1 cellular context compared by ENCODE assay signal in the genomic region with DNA sequence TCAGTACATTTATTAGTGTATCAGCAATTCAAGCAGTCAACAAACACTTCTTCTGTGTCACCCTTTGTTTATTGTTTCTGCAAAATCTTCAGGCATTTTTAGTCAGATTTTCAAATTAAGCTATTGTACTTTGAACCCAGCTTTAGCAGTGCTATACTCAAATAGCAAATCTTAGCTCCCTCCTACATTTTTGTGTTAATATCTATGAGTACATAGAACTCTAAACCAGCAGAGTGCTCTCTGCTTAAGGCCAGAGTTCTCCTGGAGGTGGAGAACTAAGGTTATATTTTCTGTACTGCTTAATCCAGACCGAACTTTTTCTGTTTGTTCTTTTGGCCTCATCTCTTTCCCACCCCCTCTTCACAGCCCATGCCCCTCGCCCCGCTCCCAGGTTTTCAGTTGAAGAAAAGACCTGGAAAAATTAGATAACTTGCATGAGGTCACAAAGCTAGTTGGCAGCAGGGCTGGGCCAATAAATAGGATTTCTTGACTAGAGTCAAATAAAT.
TF ChIP-seq lines count a peak whose summit lies in the region.

No MANE protein-coding gene starts in this region.

TF ChIP-seq in HepG2, 621 proteins besides CTCF, POLR2A, EP300 and RAD21 (continued from another document and continues in another):
- no peak for TF ChIP-seq ZXDC (CRISPR knock-in tag; IDR thresholded peaks at IDR 0.05)
- TF ChIP-seq, protein P1, sequence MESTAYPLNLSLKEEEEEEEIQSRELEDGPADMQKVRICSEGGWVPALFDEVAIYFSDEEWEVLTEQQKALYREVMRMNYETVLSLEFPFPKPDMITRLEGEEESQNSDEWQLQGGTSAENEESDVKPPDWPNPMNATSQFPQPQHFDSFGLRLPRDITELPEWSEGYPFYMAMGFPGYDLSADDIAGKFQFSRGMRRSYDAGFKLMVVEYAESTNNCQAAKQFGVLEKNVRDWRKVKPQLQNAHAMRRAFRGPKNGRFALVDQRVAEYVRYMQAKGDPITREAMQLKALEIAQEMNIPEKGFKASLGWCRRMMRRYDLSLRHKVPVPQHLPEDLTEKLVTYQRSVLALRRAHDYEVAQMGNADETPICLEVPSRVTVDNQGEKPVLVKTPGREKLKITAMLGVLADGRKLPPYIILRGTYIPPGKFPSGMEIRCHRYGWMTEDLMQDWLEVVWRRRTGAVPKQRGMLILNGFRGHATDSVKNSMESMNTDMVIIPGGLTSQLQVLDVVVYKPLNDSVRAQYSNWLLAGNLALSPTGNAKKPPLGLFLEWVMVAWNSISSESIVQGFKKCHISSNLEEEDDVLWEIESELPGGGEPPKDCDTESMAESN (CRISPR knock-in tag; conservative IDR thresholded peaks at IDR 0.05) = peak; percentile 46; the same call in 1 of the 2 replicates
- TF ChIP-seq MTA3 (CRISPR knock-in tag; IDR thresholded peaks at IDR 0.05) = no peak
- no peak for TF ChIP-seq FOXA1 (IDR thresholded peaks at IDR 0.05)
- peak; percentile 18; the same call in 1 of the 2 replicates for TF ChIP-seq FOXA1 (CRISPR knock-in tag; IDR thresholded peaks at IDR 0.05)
- TF ChIP-seq ZMYM2 (CRISPR knock-in tag; IDR thresholded peaks at IDR 0.05) = 0 out of 2 replicates have a peak, but pooled peaks have one; percentile 44
- TF ChIP-seq ZNF3 (CRISPR knock-in tag; IDR thresholded peaks at IDR 0.05) = peak; percentile 91
- TF ChIP-seq, protein P2, sequence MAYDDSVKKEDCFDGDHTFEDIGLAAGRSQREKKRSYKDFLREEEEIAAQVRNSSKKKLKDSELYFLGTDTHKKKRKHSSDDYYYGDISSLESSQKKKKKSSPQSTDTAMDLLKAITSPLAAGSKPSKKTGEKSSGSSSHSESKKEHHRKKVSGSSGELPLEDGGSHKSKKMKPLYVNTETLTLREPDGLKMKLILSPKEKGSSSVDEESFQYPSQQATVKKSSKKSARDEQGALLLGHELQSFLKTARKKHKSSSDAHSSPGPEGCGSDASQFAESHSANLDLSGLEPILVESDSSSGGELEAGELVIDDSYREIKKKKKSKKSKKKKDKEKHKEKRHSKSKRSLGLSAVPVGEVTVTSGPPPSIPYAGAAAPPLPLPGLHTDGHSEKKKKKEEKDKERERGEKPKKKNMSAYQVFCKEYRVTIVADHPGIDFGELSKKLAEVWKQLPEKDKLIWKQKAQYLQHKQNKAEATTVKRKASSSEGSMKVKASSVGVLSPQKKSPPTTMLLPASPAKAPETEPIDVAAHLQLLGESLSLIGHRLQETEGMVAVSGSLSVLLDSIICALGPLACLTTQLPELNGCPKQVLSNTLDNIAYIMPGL (CRISPR knock-in tag; IDR thresholded peaks at IDR 0.05; ENCODE audit: borderline replicate concordance in 1 of 2, low read depth in 1 of 2) = no peak
- no peak for TF ChIP-seq ZNF260 (CRISPR knock-in tag; IDR thresholded peaks at IDR 0.05; ENCODE audit: borderline replicate concordance, low read depth)
- TF ChIP-seq, protein P3, sequence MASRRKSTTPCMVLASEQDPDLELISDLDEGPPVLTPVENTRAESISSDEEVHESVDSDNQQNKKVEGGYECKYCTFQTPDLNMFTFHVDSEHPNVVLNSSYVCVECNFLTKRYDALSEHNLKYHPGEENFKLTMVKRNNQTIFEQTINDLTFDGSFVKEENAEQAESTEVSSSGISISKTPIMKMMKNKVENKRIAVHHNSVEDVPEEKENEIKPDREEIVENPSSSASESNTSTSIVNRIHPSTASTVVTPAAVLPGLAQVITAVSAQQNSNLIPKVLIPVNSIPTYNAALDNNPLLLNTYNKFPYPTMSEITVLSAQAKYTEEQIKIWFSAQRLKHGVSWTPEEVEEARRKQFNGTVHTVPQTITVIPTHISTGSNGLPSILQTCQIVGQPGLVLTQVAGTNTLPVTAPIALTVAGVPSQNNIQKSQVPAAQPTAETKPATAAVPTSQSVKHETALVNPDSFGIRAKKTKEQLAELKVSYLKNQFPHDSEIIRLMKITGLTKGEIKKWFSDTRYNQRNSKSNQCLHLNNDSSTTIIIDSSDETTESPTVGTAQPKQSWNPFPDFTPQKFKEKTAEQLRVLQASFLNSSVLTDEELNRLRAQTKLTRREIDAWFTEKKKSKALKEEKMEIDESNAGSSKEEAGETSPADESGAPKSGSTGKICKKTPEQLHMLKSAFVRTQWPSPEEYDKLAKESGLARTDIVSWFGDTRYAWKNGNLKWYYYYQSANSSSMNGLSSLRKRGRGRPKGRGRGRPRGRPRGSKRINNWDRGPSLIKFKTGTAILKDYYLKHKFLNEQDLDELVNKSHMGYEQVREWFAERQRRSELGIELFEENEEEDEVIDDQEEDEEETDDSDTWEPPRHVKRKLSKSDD (CRISPR knock-in tag; IDR thresholded peaks at IDR 0.05; ENCODE audit: low read depth) = no peak
- TF ChIP-seq, protein P4, sequence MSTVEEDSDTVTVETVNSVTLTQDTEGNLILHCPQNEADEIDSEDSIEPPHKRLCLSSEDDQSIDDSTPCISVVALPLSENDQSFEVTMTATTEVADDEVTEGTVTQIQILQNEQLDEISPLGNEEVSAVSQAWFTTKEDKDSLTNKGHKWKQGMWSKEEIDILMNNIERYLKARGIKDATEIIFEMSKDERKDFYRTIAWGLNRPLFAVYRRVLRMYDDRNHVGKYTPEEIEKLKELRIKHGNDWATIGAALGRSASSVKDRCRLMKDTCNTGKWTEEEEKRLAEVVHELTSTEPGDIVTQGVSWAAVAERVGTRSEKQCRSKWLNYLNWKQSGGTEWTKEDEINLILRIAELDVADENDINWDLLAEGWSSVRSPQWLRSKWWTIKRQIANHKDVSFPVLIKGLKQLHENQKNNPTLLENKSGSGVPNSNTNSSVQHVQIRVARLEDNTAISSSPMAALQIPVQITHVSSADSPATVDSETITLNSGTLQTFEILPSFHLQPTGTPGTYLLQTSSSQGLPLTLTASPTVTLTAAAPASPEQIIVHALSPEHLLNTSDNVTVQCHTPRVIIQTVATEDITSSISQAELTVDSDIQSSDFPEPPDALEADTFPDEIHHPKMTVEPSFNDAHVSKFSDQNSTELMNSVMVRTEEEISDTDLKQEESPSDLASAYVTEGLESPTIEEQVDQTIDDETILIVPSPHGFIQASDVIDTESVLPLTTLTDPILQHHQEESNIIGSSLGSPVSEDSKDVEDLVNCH (CRISPR knock-in tag; IDR thresholded peaks at IDR 0.05) = no peak
- TF ChIP-seq HNRNPUL1 (IDR thresholded peaks at IDR 0.05; ENCODE audit: low read depth, low read length) = no peak
- no peak for TF ChIP-seq HNRNPH1 (optimal IDR thresholded peaks at IDR 0.05; ENCODE audit: low read depth, low read length)
- TF ChIP-seq ZNF20 (CRISPR knock-in tag; IDR thresholded peaks at IDR 0.05) = no peak
- no peak for TF ChIP-seq EED (CRISPR knock-in tag; IDR thresholded peaks at IDR 0.05)
- TF ChIP-seq ZNF207 (IDR thresholded peaks at IDR 0.05; ENCODE audit: borderline replicate concordance) = no peak
- TF ChIP-seq HOMEZ (CRISPR knock-in tag; IDR thresholded peaks at IDR 0.05; ENCODE audit: low read depth) = no peak
- no peak for TF ChIP-seq KLF15 (CRISPR knock-in tag; IDR thresholded peaks at IDR 0.05; ENCODE audit: borderline replicate concordance)
- TF ChIP-seq ZKSCAN1 (IDR thresholded peaks at IDR 0.05; ENCODE audit: low read length) = no peak
- no peak for TF ChIP-seq PLSCR1 (CRISPR knock-in tag; IDR thresholded peaks at IDR 0.05; ENCODE audit: borderline replicate concordance)
- TF ChIP-seq HNRNPK (IDR thresholded peaks at IDR 0.05; ENCODE audit: low read depth, low read length, poor library complexity, severe bottlenecking) = no peak
- TF ChIP-seq POGZ (CRISPR knock-in tag; IDR thresholded peaks at IDR 0.05) = peak; percentile 70
- peak; percentile 6 for TF ChIP-seq ZMYM4 (CRISPR knock-in tag; IDR thresholded peaks at IDR 0.05)
- TF ChIP-seq, protein P5, sequence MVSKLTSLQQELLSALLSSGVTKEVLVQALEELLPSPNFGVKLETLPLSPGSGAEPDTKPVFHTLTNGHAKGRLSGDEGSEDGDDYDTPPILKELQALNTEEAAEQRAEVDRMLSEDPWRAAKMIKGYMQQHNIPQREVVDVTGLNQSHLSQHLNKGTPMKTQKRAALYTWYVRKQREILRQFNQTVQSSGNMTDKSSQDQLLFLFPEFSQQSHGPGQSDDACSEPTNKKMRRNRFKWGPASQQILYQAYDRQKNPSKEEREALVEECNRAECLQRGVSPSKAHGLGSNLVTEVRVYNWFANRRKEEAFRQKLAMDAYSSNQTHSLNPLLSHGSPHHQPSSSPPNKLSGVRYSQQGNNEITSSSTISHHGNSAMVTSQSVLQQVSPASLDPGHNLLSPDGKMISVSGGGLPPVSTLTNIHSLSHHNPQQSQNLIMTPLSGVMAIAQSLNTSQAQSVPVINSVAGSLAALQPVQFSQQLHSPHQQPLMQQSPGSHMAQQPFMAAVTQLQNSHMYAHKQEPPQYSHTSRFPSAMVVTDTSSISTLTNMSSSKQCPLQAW (CRISPR knock-in tag; IDR thresholded peaks at IDR 0.05) = no peak
- TF ChIP-seq KDM2A (CRISPR knock-in tag; IDR thresholded peaks at IDR 0.05; ENCODE audit: borderline replicate concordance, low read depth) = no peak
- TF ChIP-seq, protein P6, sequence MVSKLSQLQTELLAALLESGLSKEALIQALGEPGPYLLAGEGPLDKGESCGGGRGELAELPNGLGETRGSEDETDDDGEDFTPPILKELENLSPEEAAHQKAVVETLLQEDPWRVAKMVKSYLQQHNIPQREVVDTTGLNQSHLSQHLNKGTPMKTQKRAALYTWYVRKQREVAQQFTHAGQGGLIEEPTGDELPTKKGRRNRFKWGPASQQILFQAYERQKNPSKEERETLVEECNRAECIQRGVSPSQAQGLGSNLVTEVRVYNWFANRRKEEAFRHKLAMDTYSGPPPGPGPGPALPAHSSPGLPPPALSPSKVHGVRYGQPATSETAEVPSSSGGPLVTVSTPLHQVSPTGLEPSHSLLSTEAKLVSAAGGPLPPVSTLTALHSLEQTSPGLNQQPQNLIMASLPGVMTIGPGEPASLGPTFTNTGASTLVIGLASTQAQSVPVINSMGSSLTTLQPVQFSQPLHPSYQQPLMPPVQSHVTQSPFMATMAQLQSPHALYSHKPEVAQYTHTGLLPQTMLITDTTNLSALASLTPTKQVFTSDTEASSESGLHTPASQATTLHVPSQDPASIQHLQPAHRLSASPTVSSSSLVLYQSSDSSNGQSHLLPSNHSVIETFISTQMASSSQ (IDR thresholded peaks at IDR 0.05; ENCODE audit: low read depth) = no peak
- TF ChIP-seq, protein P6 (CRISPR knock-in tag; IDR thresholded peaks at IDR 0.05; ENCODE audit: borderline replicate concordance) = peak; percentile 48; the same call in 1 of the 2 replicates
